ENCODE assay signal across 1 cellular context in genomic region chr3:64023187-64023860, GRCh38.
TF ChIP-seq lines count a peak whose summit lies in the region.

PSMD6 (minus strand) TSS chr3:64023494; CDS start chr3:64023419, 75 bp downstream.

TF ChIP-seq in IMR-90, 13 proteins besides CTCF, POLR2A, EP300 and RAD21 (continued from another document):
- TF ChIP-seq MXI1 (IDR thresholded peaks at IDR 0.05; ENCODE audit: borderline replicate concordance, low read depth, low read length) (peak; percentile 45; the same call in 1 of the 2 replicates), RFX5 (IDR thresholded peaks at IDR 0.05; ENCODE audit: low read depth, low read length) (no peak), NFE2L2 (IDR thresholded peaks at IDR 0.05; ENCODE audit: low read depth, low read length) (no peak), CEBPB (IDR thresholded peaks at IDR 0.05; ENCODE audit: low read depth, low read length) (no peak), FOS (IDR thresholded peaks at IDR 0.05; ENCODE audit: low read depth, low read length) (0 out of 2 replicates have a peak, but pooled peaks have one; percentile 1), ELK1 (IDR thresholded peaks at IDR 0.05; ENCODE audit: borderline replicate concordance, low read depth, low read length) (no peak)
TF ChIP-seq in IMR-90: peak in this region for 6.
